ENCODE assay signal across 11 cellular contexts in the genomic region with DNA sequence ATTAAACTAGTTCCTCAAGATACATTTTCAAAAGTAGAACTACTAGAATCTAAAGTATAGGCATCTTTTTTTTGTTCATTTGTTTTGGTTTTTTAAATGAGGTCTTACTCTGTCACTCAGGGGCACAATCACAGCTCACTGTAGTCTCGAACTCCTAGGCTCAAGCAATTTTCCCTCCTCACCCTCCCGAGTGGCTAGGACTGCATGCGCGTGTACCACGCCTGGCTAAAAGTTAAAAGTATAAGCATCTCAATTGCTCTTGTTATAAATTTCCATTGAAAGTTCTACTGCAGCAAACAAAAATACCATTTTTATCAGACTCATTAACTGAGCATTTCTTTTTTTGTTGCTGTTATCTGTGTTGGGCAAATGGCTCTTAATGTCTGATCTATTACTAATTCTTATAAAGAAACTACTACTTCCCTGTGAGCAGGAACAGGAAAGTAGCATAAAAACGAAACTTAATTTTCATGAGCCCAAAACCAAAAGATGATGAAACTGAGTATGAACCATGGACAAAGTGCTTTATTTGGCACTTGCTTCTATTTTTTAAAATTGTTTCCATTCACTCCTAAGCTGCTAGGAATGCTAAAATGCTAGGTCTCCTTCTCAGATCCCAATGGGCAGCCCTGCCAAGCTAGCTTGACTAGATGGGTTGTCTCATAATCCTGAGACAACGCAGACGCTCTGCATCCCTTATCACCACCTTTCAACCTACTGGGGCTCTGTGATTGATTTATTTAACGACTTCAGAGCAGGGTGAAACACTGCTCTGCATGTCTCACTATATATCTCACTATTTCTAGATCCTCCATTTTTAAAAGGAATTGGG. TPM values are rescaled to one million over a fixed set of nuclear protein-coding genes. Genes with fewer than 3 reads are reported as not detected.
DNase-seq lines count a peak whose midpoint lies in the region; ATAC-seq, FAIRE-seq and TF ChIP-seq lines count a peak whose summit lies in the region.
"Had no signal": no experiment of that assay in that cellular context is flagged by ENCODE, and none has a peak within 500 bp of the region (broad histone marks: within the 10 kb centered on the region; RNA-seq: fewer than 3 reads in every experiment).

No MANE protein-coding gene starts in this region.

- H3K27me3 ChIP-seq in BE2C (no peaks in the 10 kb centered on the region), endothelial cell of umbilical vein (ENCODE audit: control insufficient read depth in 2 of 2, insufficient read depth in 2 of 2, low read length in 2 of 2) (no peaks in the 10 kb centered on the region), MG63 (no peaks in the 10 kb centered on the region)

- H2AFZ ChIP-seq in endothelial cell of umbilical vein (ENCODE audit: low read depth, low read length) = no peak overlapping the region

- H3K4me3 ChIP-seq in BE2C (ENCODE audit: low read depth, low read length) (no peak overlapping the region), endothelial cell of umbilical vein (replicated peaks in 1 of 3; ENCODE audit: insufficient read depth in 1 of 3, low read depth in 1 of 3, low read length in 3 of 3) (no peak overlapping the region), MG63 (no peak overlapping the region)

- no peak for TF ChIP-seq CTCF in BE2C (IDR thresholded peaks at IDR 0.05; ENCODE audit: low read depth, low read length)
- TF ChIP-seq CTCF in endothelial cell of umbilical vein (IDR thresholded peaks at IDR 0.05; ENCODE audit: extremely low read depth in 1 of 2, insufficient read depth in 1 of 2, low read depth in 1 of 2, low read length in 2 of 2) = no peak

- H3K9me3 ChIP-seq in BE2C = no peaks in the 10 kb centered on the region
- no peaks in the 10 kb centered on the region for H3K9me3 ChIP-seq in endothelial cell of umbilical vein (replicated peaks; ENCODE audit: control insufficient read depth, insufficient read depth, low read length)
- no peaks in the 10 kb centered on the region for H3K9me3 ChIP-seq in MG63

- TF ChIP-seq POLR2A in GM12892 (IDR thresholded peaks at IDR 0.05; ENCODE audit: low read depth, low read length) (no peak), endothelial cell of umbilical vein (IDR thresholded peaks at IDR 0.05; ENCODE audit: low read depth, low read length) (no peak)

- intact Hi-C loops in endothelial cell of umbilical vein (cut with micrococcal nuclease) = no loop called here

- dilution Hi-C loops in endothelial cell of umbilical vein (cut with MboI; ENCODE audit: extremely low pct_ligation_motif_present, low sequenced_read_pairs) = no loop called here

- peaks cover 7% of the 10 kb centered on the region for H3K4me1 ChIP-seq in BE2C
- H3K4me1 ChIP-seq in endothelial cell of umbilical vein (ENCODE audit: control insufficient read depth, extremely low read depth, insufficient read depth, low read length) = peaks cover 27% of the 10 kb centered on the region

- no peak for ATAC-seq in SK-N-SH treated with all-trans-retinoic acid at 6 μM for 48 hours
- ATAC-seq in GM18520 (IDR thresholded peaks at IDR 0.05; ENCODE audit: unreplicated experiment) = no peak

- no peaks in the 10 kb centered on the region for H3K9me1 ChIP-seq in endothelial cell of umbilical vein (replicated peaks; ENCODE audit: control insufficient read depth, extremely low read depth, insufficient read depth, low read length)

- peaks cover 3% of the 10 kb centered on the region for H4K20me1 ChIP-seq in endothelial cell of umbilical vein (replicated peaks; ENCODE audit: control insufficient read depth, extremely low read depth, insufficient read depth, low read length)

- CTCF ChIA-PET in endothelial cell of umbilical vein (lab: Charles Lee) = interaction anchor here (2.1 kb wide), 1 partner anchor 10 kb away, joined by 6 read pairs; no protein-coding TSS in a partner anchor

- H3K79me2 ChIP-seq in endothelial cell of umbilical vein (ENCODE audit: control insufficient read depth, insufficient read depth, low read length) = peaks cover 50% of the 10 kb centered on the region

- BruUV-seq in endothelial cell of umbilical vein (replicated peaks; lab: Mats Ljungman, UMichigan) = no TSS peak

- peak overlapping the region; percentile 10 for H3K27ac ChIP-seq in endothelial cell of umbilical vein (ENCODE audit: insufficient read depth, low read depth, low read length)

- peaks cover 11% of the 10 kb centered on the region for H3K36me3 ChIP-seq in BE2C
- peaks cover 3 to 6% of the 10 kb centered on the region in 2 experiments for H3K36me3 ChIP-seq in endothelial cell of umbilical vein (ENCODE audit: control insufficient read depth in 2 of 2, extremely low read depth in 1 of 2, insufficient read depth in 2 of 2, low read length in 2 of 2)
- peaks cover 55% of the 10 kb centered on the region for H3K36me3 ChIP-seq in MG63

- peak overlapping the region; percentile 66 for H3K4me2 ChIP-seq in endothelial cell of umbilical vein (ENCODE audit: insufficient read depth, low read length)

- peak; percentile 62 for DNase-seq in BE2C
- no peak for DNase-seq in GM12892 (ENCODE audit: insufficient read length)
- DNase-seq in endothelial cell of umbilical vein (ENCODE audit: low read depth, low spot score) = no peak
- DNase-seq in HPDE6-E6E7 (ENCODE audit: extremely low spot score) = no peak
- DNase-seq in MG63 = no peak
- no peak for DNase-seq in NCI-H526 (lab: John Stamatoyannopoulos, UW)
- DNase-seq: H7, posterior cingulate gyrus had no signal

- POLR2A ChIA-PET in endothelial cell of umbilical vein (lab: Charles Lee) = interaction anchor here (0.5 kb wide), 1 partner anchor 112 kb away, joined by 6 read pairs; no protein-coding TSS in a partner anchor

- H3K9ac ChIP-seq in endothelial cell of umbilical vein (replicated peaks; ENCODE audit: extremely low read depth, insufficient read depth, low read length) = peak overlapping the region; percentile 3

- peak; percentile 74 for FAIRE-seq in GM12892 (lab: Jason Lieb, UNC)
- FAIRE-seq in endothelial cell of umbilical vein (lab: Jason Lieb, UNC) = no peak
- FAIRE-seq: HTR-8/SVneo had no signal

TF ChIP-seq in SK-N-SH treated with all-trans-retinoic acid at 6 μM for 48 hours, 23 proteins besides CTCF, POLR2A, EP300 and RAD21:
- TF ChIP-seq ZFP3 (CRISPR knock-in tag; IDR thresholded peaks at IDR 0.05) (no peak), ISL1 (CRISPR knock-in tag; IDR thresholded peaks at IDR 0.05) (peak; percentile 52), TCF4 (CRISPR knock-in tag; IDR thresholded peaks at IDR 0.05; ENCODE audit: borderline replicate concordance) (0 out of 2 replicates have a peak, but pooled peaks have one; percentile 38)

TF ChIP-seq in endothelial cell of umbilical vein, 7 proteins besides CTCF, POLR2A, EP300 and RAD21:
- TF ChIP-seq MAX (IDR thresholded peaks at IDR 0.05; ENCODE audit: insufficient read depth, insufficient read length) (no peak), GATA2 (IDR thresholded peaks at IDR 0.05; ENCODE audit: insufficient read depth, insufficient read length, low read depth, low read length) (no peak), MYC (IDR thresholded peaks at IDR 0.05; ENCODE audit: low read depth, low read length) (no peak), FOS (IDR thresholded peaks at IDR 0.05; ENCODE audit: borderline replicate concordance, insufficient read depth, low read length) (no peak), JUN (IDR thresholded peaks at IDR 0.05; ENCODE audit: borderline replicate concordance, insufficient read depth, insufficient read length, low read depth) (no peak), POLR2AphosphoS5 (IDR thresholded peaks at IDR 0.05; ENCODE audit: insufficient read depth, low read depth, low read length) (no peak), EZH2 (IDR thresholded peaks at IDR 0.05; ENCODE audit: borderline replicate concordance, low read depth, low read length, severe bottlenecking) (no peak)

RNA-seq across cellular contexts. Expression of gene TRPC4AP, which starts 36.9 kb away (rescaled TPM):
- 66.6 TPM for polyA plus RNA-seq in BE2C (2012; ENCODE audit: insufficient read depth, insufficient read length, low read depth)
- 30.0 TPM for polyA plus RNA-seq in GM12892 (2012; ENCODE audit: missing spikeins)
- 88.3 and 89.0 TPM in 2 replicates for total RNA-seq in endothelial cell of umbilical vein
- 103 and 104 TPM in 2 replicates for polyA plus RNA-seq in endothelial cell of umbilical vein
- polyA plus RNA-seq in endothelial cell of umbilical vein (2011; cell fraction: cytosol; rRNA removed) = 85.0 and 88.2 TPM in 2 replicates
- 171 and 185 TPM in 2 replicates for polyA plus RNA-seq in endothelial cell of umbilical vein (2011; cell fraction: nucleus; rRNA removed)
- 88.8 and 90.4 TPM in 2 replicates for polyA plus RNA-seq in endothelial cell of umbilical vein (2012)
- 120 and 131 TPM in 2 replicates for polyA minus RNA-seq in endothelial cell of umbilical vein
- 43.6 TPM for polyA minus RNA-seq in endothelial cell of umbilical vein (2011; cell fraction: cytosol; rRNA and poly(A)+ RNA removed)
- polyA minus RNA-seq in endothelial cell of umbilical vein (2011; cell fraction: nucleus; rRNA and poly(A)+ RNA removed) = 51.8 and 70.5 TPM in 2 replicates
- 65.8 and 97.7 TPM in 2 replicates for total RNA-seq in MG63 (2014; rRNA removed; shearing (Covaris generic); ENCODE audit: low replicate concordance)
